In the genomic region with DNA sequence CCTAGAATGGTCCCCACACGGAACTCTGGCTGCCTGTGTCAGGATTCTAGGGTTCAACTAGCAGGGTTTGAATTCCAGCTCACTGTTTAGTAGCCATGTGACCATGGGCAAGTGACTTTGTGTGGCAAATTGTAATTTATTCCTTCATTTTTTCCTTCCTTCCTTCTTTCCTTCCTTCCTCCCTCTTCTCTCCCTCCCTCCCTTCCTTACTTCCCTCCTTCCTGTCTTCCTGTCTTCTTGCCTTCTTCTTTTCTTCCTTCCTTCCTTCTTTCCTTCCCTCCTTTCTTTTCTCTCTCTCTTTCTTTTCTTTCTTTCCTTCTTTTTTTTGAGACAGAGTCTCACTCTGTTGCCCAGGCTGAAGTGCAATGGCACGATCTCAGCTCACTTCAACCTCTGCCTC, we compare ENCODE assay signal across 18 cellular contexts. TPM values are rescaled to one million over a fixed set of nuclear protein-coding genes. Genes with fewer than 3 reads are reported as not detected.
DNase-seq lines count a peak whose midpoint lies in the region; ATAC-seq lines count a peak whose summit lies in the region.
"Had no signal": no experiment of that assay in that cellular context is flagged by ENCODE, and none has a peak within 500 bp of the region (broad histone marks: within the 10 kb centered on the region; RNA-seq: fewer than 3 reads in every experiment).

No MANE protein-coding gene starts in this region.

- no peaks in the 10 kb centered on the region for H3K27me3 Mint-ChIP-seq in activated CD4-positive, alpha-beta T cell treated with anti-CD3 and anti-CD28 coated beads, Interleukin-2, amount 10 ng/mL, durations not matched to agents 24 days and 14 days
- H3K27me3 Mint-ChIP-seq in activated naive CD8-positive, alpha-beta T cell treated with anti-CD3 and anti-CD28 coated beads, Interleukin-2, amount 10 ng/mL, durations not matched to agents 7 days and 5 days, result no peaks in the 10 kb centered on the region

- no CpG with 5 or more reads among the region's 2 CpGs for WGBS in neuronal stem cell (ENCODE audit: extremely low coverage in 2 of 2, insufficient read length in 2 of 2, insufficient replicate concordance in 1 of 2), 2 donors
- 66% methylated on average over 2 of the region's 2 CpGs for WGBS in right cardiac atrium
- no CpG with 5 or more reads among the region's 2 CpGs for WGBS in trophoblast cell (ENCODE audit: extremely low coverage, insufficient coverage, insufficient read length)

- H3K4me2 ChIP-seq in Karpas-422 (ENCODE audit: low read depth, low read length, poor library complexity, severe bottlenecking) (peak overlapping the region; percentile 83), neuronal stem cell (ENCODE audit: insufficient read depth, low read length, poor library complexity, severe bottlenecking) (no peak overlapping the region), trophoblast cell (ENCODE audit: low read length) (no peak overlapping the region)

- H4K91ac ChIP-seq in neuronal stem cell (ENCODE audit: low read depth, low read length, poor library complexity), result no peak overlapping the region
- H4K91ac ChIP-seq in trophoblast cell (ENCODE audit: low read depth, low read length), result no peak overlapping the region

- no peaks in the 10 kb centered on the region for H3K9me2 ChIP-seq in Karpas-422 (replicated peaks; ENCODE audit: insufficient read depth, low read length)

- H3K27ac ChIP-seq in Karpas-422 (ENCODE audit: low read length) (peak overlapping the region; percentile 52; the same call in 1 of the 2 replicates), neuronal stem cell (replicated peaks; ENCODE audit: low read length) (no peak overlapping the region), right cardiac atrium (ENCODE audit: low read length) (no peak overlapping the region), trophoblast cell (ENCODE audit: low read depth, low read length) (no peak overlapping the region)
- H3K27ac ChIP-seq: A549, brain microvascular endothelial cell, tibial nerve had no signal

- no peaks in the 10 kb centered on the region for H4K20me1 ChIP-seq in Karpas-422 (ENCODE audit: insufficient read depth, low read depth, low read length)

- H2BK15ac ChIP-seq in neuronal stem cell (ENCODE audit: low read length), result no peak overlapping the region

- H3K4me1 Mint-ChIP-seq in activated CD4-positive, alpha-beta T cell treated with anti-CD3 and anti-CD28 coated beads, Interleukin-2, amount 10 ng/mL, durations not matched to agents 24 days and 14 days, result peaks cover 12% of the 10 kb centered on the region
- H3K4me1 Mint-ChIP-seq in activated naive CD8-positive, alpha-beta T cell treated with anti-CD3 and anti-CD28 coated beads, Interleukin-2, amount 10 ng/mL, durations not matched to agents 7 days and 5 days, result peaks cover 11% of the 10 kb centered on the region

- H3K14ac ChIP-seq in neuronal stem cell (ENCODE audit: low read length) (no peak overlapping the region), trophoblast cell (ENCODE audit: low read length) (no peak overlapping the region)

- POLR2A ChIA-PET in activated naive CD8-positive, alpha-beta T cell treated with anti-CD3 and anti-CD28 coated beads, Interleukin-2, amount 10 ng/mL, durations not matched to agents 7 days and 5 days (lab: Charles Lee), result interaction anchor here (0.7 to 2.3 kb wide), 3 partner anchors 9 to 17 kb away, joined by 3 to 11 read pairs (median 3); a partner anchor contains a TSS

- no peaks in the 10 kb centered on the region for H3K36me3 ChIP-seq in Karpas-422 (ENCODE audit: insufficient read depth, low read length)
- H3K36me3 ChIP-seq in neuronal stem cell (replicated peaks in 1 of 2; ENCODE audit: control insufficient read depth in 2 of 2, insufficient read depth in 2 of 2, low read length in 2 of 2), result peaks cover 0 to 2% of the 10 kb centered on the region in 2 donors
- no peaks in the 10 kb centered on the region for H3K36me3 ChIP-seq in trophoblast cell (ENCODE audit: control insufficient read depth in 1 of 2, insufficient read depth in 2 of 2, low read length in 2 of 2)
- H3K36me3 ChIP-seq: brain microvascular endothelial cell had no signal

- peaks cover 3% of the 10 kb centered on the region for H3K9me3 Mint-ChIP-seq in activated CD4-positive, alpha-beta T cell treated with anti-CD3 and anti-CD28 coated beads, Interleukin-2, amount 10 ng/mL, durations not matched to agents 24 days and 14 days
- H3K9me3 Mint-ChIP-seq in activated naive CD8-positive, alpha-beta T cell treated with anti-CD3 and anti-CD28 coated beads, Interleukin-2, amount 10 ng/mL, durations not matched to agents 7 days and 5 days, result peaks cover 6% of the 10 kb centered on the region

- H3K18ac ChIP-seq in neuronal stem cell (ENCODE audit: low read length) (no peak overlapping the region), trophoblast cell (ENCODE audit: low read length) (no peak overlapping the region)

- H2BK5ac ChIP-seq in neuronal stem cell (ENCODE audit: low read length) (no peak overlapping the region), trophoblast cell (ENCODE audit: low read depth, low read length, poor library complexity) (no peak overlapping the region)

- H3K27me3 ChIP-seq in Karpas-422 (ENCODE audit: low read length) (no peaks in the 10 kb centered on the region), neuronal stem cell (ENCODE audit: control insufficient read depth in 3 of 3, insufficient read depth in 3 of 3, low read depth in 1 of 3, low read length in 3 of 3) (no peaks in the 10 kb centered on the region), right cardiac atrium (ENCODE audit: control insufficient read depth, insufficient read depth) (no peaks in the 10 kb centered on the region), trophoblast cell (ENCODE audit: insufficient read depth, low read length) (no peaks in the 10 kb centered on the region)
- H3K27me3 ChIP-seq: brain microvascular endothelial cell, tibial nerve had no signal

- no peak overlapping the region for H2BK120ac ChIP-seq in neuronal stem cell (ENCODE audit: low read depth, low read length)
- H2BK120ac ChIP-seq in trophoblast cell (ENCODE audit: insufficient read depth, low read length, poor library complexity), result no peak overlapping the region

- H3K9me3 ChIP-seq in Karpas-422 (ENCODE audit: low read length) (no peaks in the 10 kb centered on the region), neuronal stem cell (replicated peaks in 1 of 2; ENCODE audit: control insufficient read depth in 2 of 2, insufficient read depth in 1 of 2, low read depth in 1 of 2, low read length in 2 of 2) (peaks cover 0 to 3% of the 10 kb centered on the region in 2 donors), right cardiac atrium (ENCODE audit: control insufficient read depth, low read length) (peaks cover 5% of the 10 kb centered on the region), trophoblast cell (ENCODE audit: insufficient read depth, low read depth, low read length) (no peaks in the 10 kb centered on the region)

- H2AK5ac ChIP-seq in neuronal stem cell (ENCODE audit: low read depth, low read length) (no peak overlapping the region), trophoblast cell (ENCODE audit: low read length) (no peak overlapping the region)

- H3K4me3 ChIP-seq in Karpas-422 (ENCODE audit: low read length), result peak overlapping the region; percentile 70
- no peak overlapping the region for H3K4me3 ChIP-seq in neuronal stem cell (ENCODE audit: low read length in 2 of 2)
- no peak overlapping the region for H3K4me3 ChIP-seq in right cardiac atrium (ENCODE audit: low read length)
- no peak overlapping the region for H3K4me3 ChIP-seq in trophoblast cell (ENCODE audit: low read depth, low read length)
- H3K4me3 ChIP-seq: A549 had no signal

- H3K4me3 Mint-ChIP-seq in activated CD4-positive, alpha-beta T cell treated with anti-CD3 and anti-CD28 coated beads, Interleukin-2, amount 10 ng/mL, durations not matched to agents 24 days and 14 days, result peak overlapping the region; percentile 57
- H3K4me3 Mint-ChIP-seq in activated naive CD8-positive, alpha-beta T cell treated with anti-CD3 and anti-CD28 coated beads, Interleukin-2, amount 10 ng/mL, durations not matched to agents 7 days and 5 days, result peak overlapping the region; percentile 70

- H3K9ac ChIP-seq in Karpas-422 (ENCODE audit: low read length), result peak overlapping the region; percentile 76
- H3K9ac ChIP-seq in neuronal stem cell (ENCODE audit: low read depth, low read length, poor library complexity), result no peak overlapping the region
- no peak overlapping the region for H3K9ac ChIP-seq in trophoblast cell (ENCODE audit: low read length)

- no peaks in the 10 kb centered on the region for H3K79me2 ChIP-seq in Karpas-422 (ENCODE audit: low read length)
- no peaks in the 10 kb centered on the region for H3K79me2 ChIP-seq in trophoblast cell (ENCODE audit: control insufficient read depth, insufficient read depth, low read length, poor library complexity)

- H3K23ac ChIP-seq in neuronal stem cell (ENCODE audit: low read depth, low read length, poor library complexity) (no peak overlapping the region), trophoblast cell (ENCODE audit: low read length) (no peak overlapping the region)

- H2BK12ac ChIP-seq in neuronal stem cell (ENCODE audit: low read length) (no peak overlapping the region), trophoblast cell (ENCODE audit: low read length) (no peak overlapping the region)

- no peak for ATAC-seq in activated naive CD8-positive, alpha-beta T cell treated with anti-CD3 and anti-CD28 coated beads, Interleukin-2, amount 10 ng/mL, durations not matched to agents 7 days and 5 days (ENCODE audit: low read depth)
- ATAC-seq in right cardiac atrium, result no peak
- ATAC-seq: A549, left cardiac atrium, Right ventricle myocardium inferior had no signal

- H3K4ac ChIP-seq in neuronal stem cell (ENCODE audit: low read length) (no peak overlapping the region), trophoblast cell (ENCODE audit: low read depth, low read length) (no peak overlapping the region)

- no peaks in the 10 kb centered on the region for H3K79me1 ChIP-seq in neuronal stem cell (ENCODE audit: low read depth, low read length)
- no peaks in the 10 kb centered on the region for H3K79me1 ChIP-seq in trophoblast cell (ENCODE audit: low read length)

- H4K8ac ChIP-seq in neuronal stem cell (ENCODE audit: low read depth, low read length), result no peak overlapping the region
- H4K8ac ChIP-seq in trophoblast cell (ENCODE audit: low read depth, low read length), result no peak overlapping the region

- H4K12ac ChIP-seq in trophoblast cell (ENCODE audit: low read depth, low read length), result no peak overlapping the region

- H3K4me1 ChIP-seq in Karpas-422 (ENCODE audit: low read length), result peaks cover 13% of the 10 kb centered on the region
- peaks cover 2 to 7% of the 10 kb centered on the region in 2 donors for H3K4me1 ChIP-seq in neuronal stem cell (ENCODE audit: control insufficient read depth in 2 of 2, insufficient read depth in 1 of 2, low read depth in 1 of 2, low read length in 2 of 2)
- no peaks in the 10 kb centered on the region for H3K4me1 ChIP-seq in right cardiac atrium (ENCODE audit: control insufficient read depth, insufficient read depth, low read length)
- no peaks in the 10 kb centered on the region for H3K4me1 ChIP-seq in trophoblast cell (ENCODE audit: control insufficient read depth in 1 of 2, insufficient read depth in 2 of 2, low read length in 2 of 2)
- H3K4me1 ChIP-seq: A549, tibial nerve had no signal

- intact Hi-C loops in activated CD4-positive, alpha-beta T cell treated with anti-CD3 and anti-CD28 coated beads, Interleukin-2, amount 10 ng/mL, durations not matched to agents 24 days and 14 days (cut with micrococcal nuclease), result no loop called here
- intact Hi-C loops in right cardiac atrium (cut with DNase I), result no loop called here

- DNase-seq in activated CD4-positive, alpha-beta T cell treated with anti-CD3 and anti-CD28 coated beads, Interleukin-2, amount 10 ng/mL, durations not matched to agents 24 days and 14 days, result no peak
- DNase-seq in activated CD4-positive, alpha-beta T cell treated with anti-CD3 and anti-CD28 coated beads for 1 hour, result no peak
- DNase-seq in Karpas-422 (peak; percentile 49), neuronal stem cell (ENCODE audit: low spot score) (no peak), right cardiac atrium (no peak), trophoblast cell (no peak), Ammon's horn (ENCODE audit: low spot score) (no peak)
- no peak for DNase-seq in activated naive CD8-positive, alpha-beta T cell treated with anti-CD3 and anti-CD28 coated beads, Interleukin-2, amount 10 ng/mL, durations not matched to agents 7 days and 5 days
- DNase-seq: activated CD4-positive, alpha-beta T cell treated with anti-CD3 and anti-CD28 coated beads, Interleukin-2, amount 50 U/mL, for 4 hours; activated naive CD4-positive, alpha-beta T cell treated with anti-CD3 and anti-CD28 coated beads, Interleukin-2, amount 10 ng/mL, durations not matched to agents 7 days and 5 days; brain microvascular endothelial cell; left cardiac atrium; midbrain; NCI-H1105 treated with DMSO at 0.1 percent for 48 hours had no signal

- peak overlapping the region; percentile 75 for H3K27ac Mint-ChIP-seq in activated CD4-positive, alpha-beta T cell treated with anti-CD3 and anti-CD28 coated beads, Interleukin-2, amount 10 ng/mL, durations not matched to agents 24 days and 14 days
- H3K27ac Mint-ChIP-seq in activated naive CD8-positive, alpha-beta T cell treated with anti-CD3 and anti-CD28 coated beads, Interleukin-2, amount 10 ng/mL, durations not matched to agents 7 days and 5 days, result peak overlapping the region; percentile 79

- peaks cover 2% of the 10 kb centered on the region for H3K36me3 Mint-ChIP-seq in activated CD4-positive, alpha-beta T cell treated with anti-CD3 and anti-CD28 coated beads, Interleukin-2, amount 10 ng/mL, durations not matched to agents 24 days and 14 days (ENCODE audit: low read depth)
- H3K36me3 Mint-ChIP-seq in activated naive CD8-positive, alpha-beta T cell treated with anti-CD3 and anti-CD28 coated beads, Interleukin-2, amount 10 ng/mL, durations not matched to agents 7 days and 5 days, result no peaks in the 10 kb centered on the region
- H3K36me3 Mint-ChIP-seq: activated naive CD4-positive, alpha-beta T cell treated with anti-CD3 and anti-CD28 coated beads, Interleukin-2, amount 10 ng/mL, durations not matched to agents 7 days and 5 days had no signal

- H2AFZ ChIP-seq in Karpas-422 (ENCODE audit: low read length), result peak overlapping the region; percentile 92
- H2AFZ ChIP-seq in neuronal stem cell (ENCODE audit: low read length), result peak overlapping the region; percentile 46
- no peak overlapping the region for H2AFZ ChIP-seq in trophoblast cell (ENCODE audit: insufficient read depth, low read length, poor library complexity)

RNA-seq across cellular contexts. Expression of a gene that starts 8.5 kb away (rescaled TPM):
- total RNA-seq in activated CD4-positive, alpha-beta T cell treated with anti-CD3 and anti-CD28 coated beads, Interleukin-2, amount 10 ng/mL, durations not matched to agents 24 days and 14 days, result 63.7 and 67.6 TPM in 2 replicates
- total RNA-seq in Karpas-422 (2014; rRNA removed; shearing (Covaris generic); ENCODE audit: low replicate concordance), result 19.2 and 32.0 TPM in 2 replicates
- 100 to 1,000 TPM; 126 to 130 TPM for total RNA-seq in activated naive CD8-positive, alpha-beta T cell treated with anti-CD3 and anti-CD28 coated beads, Interleukin-2, amount 10 ng/mL, durations not matched to agents 7 days and 5 days
- polyA plus RNA-seq in neuronal stem cell (2013, experiment 1 of 2), result 0.61 TPM
- 0.60 TPM for polyA plus RNA-seq in neuronal stem cell (2013, experiment 2 of 2)
- total RNA-seq in right cardiac atrium, result 1 to 10 TPM in 2 of 4 donors, under 1 TPM in 2; 0.54 to 1.9 (median 1.1) TPM
- 0.68 TPM for polyA plus RNA-seq in right cardiac atrium
- polyA plus RNA-seq in trophoblast cell (2013), result 0.06 and 0.08 TPM in 2 replicates
- total RNA-seq: osteocyte had no signal

RNA-seq across cellular contexts. Expression of a gene that starts 12.0 kb away (rescaled TPM):
- total RNA-seq in activated CD4-positive, alpha-beta T cell treated with anti-CD3 and anti-CD28 coated beads, Interleukin-2, amount 10 ng/mL, durations not matched to agents 24 days and 14 days, result 2.8 and 3.3 TPM in 2 replicates
- 0.45 and 0.83 TPM in 2 replicates for total RNA-seq in Karpas-422 (2014; rRNA removed; shearing (Covaris generic); ENCODE audit: low replicate concordance)
- 10 to 100 TPM in 1 of 2 experiments, 1 to 10 TPM in 1; 8.7 to 11.6 TPM for total RNA-seq in activated naive CD8-positive, alpha-beta T cell treated with anti-CD3 and anti-CD28 coated beads, Interleukin-2, amount 10 ng/mL, durations not matched to agents 7 days and 5 days
- polyA plus RNA-seq in neuronal stem cell (2013, experiment 1 of 2), result 30.8 TPM
- polyA plus RNA-seq in neuronal stem cell (2013, experiment 2 of 2), result 30.4 TPM
- total RNA-seq in right cardiac atrium, result 1 to 10 TPM in 3 of 4 donors, under 1 TPM in 1; 0.45 to 7.4 (median 2.7) TPM
- polyA plus RNA-seq in right cardiac atrium, result 2.2 TPM
- 0.08 TPM in 1 of 2 replicates, not detected in the other for polyA plus RNA-seq in trophoblast cell (2013)
- total RNA-seq: osteocyte had no signal

RNA-seq across cellular contexts. Expression of a gene that starts 26.1 kb away (rescaled TPM):
- total RNA-seq in activated CD4-positive, alpha-beta T cell treated with anti-CD3 and anti-CD28 coated beads, Interleukin-2, amount 10 ng/mL, durations not matched to agents 24 days and 14 days, result 0.26 and 0.33 TPM in 2 replicates
- total RNA-seq in Karpas-422 (2014; rRNA removed; shearing (Covaris generic); ENCODE audit: low replicate concordance), result 0.34 TPM in 1 of 2 replicates, not detected in the other
- total RNA-seq in activated naive CD8-positive, alpha-beta T cell treated with anti-CD3 and anti-CD28 coated beads, Interleukin-2, amount 10 ng/mL, durations not matched to agents 7 days and 5 days, result 1 to 10 TPM; 2.7 to 3.5 TPM
- 0.04 TPM for polyA plus RNA-seq in neuronal stem cell (2013, experiment 1 of 2)
- polyA plus RNA-seq in neuronal stem cell (2013, experiment 2 of 2), result 0.10 TPM
- total RNA-seq in right cardiac atrium, result not detected
- polyA plus RNA-seq in right cardiac atrium, result 0.11 TPM
- polyA plus RNA-seq in trophoblast cell (2013), result 24.9 and 27.6 TPM in 2 replicates
- total RNA-seq: left cardiac atrium, osteocyte, Right ventricle myocardium inferior, tibial nerve had no signal

RNA-seq across cellular contexts. Expression of a gene that starts 30.5 kb away (rescaled TPM):
- 21.0 and 22.0 TPM in 2 replicates for total RNA-seq in activated CD4-positive, alpha-beta T cell treated with anti-CD3 and anti-CD28 coated beads, Interleukin-2, amount 10 ng/mL, durations not matched to agents 24 days and 14 days
- 32.1 and 44.7 TPM in 2 replicates for total RNA-seq in Karpas-422 (2014; rRNA removed; shearing (Covaris generic); ENCODE audit: low replicate concordance)
- 10 to 100 TPM; 35.5 to 38.3 TPM for total RNA-seq in activated naive CD8-positive, alpha-beta T cell treated with anti-CD3 and anti-CD28 coated beads, Interleukin-2, amount 10 ng/mL, durations not matched to agents 7 days and 5 days
- polyA plus RNA-seq in neuronal stem cell (2013, experiment 1 of 2), result 52.7 TPM
- polyA plus RNA-seq in neuronal stem cell (2013, experiment 2 of 2), result 51.9 TPM
- total RNA-seq in right cardiac atrium, result 10 to 100 TPM; 81.6 to 95.5 (median 89.7) TPM
- polyA plus RNA-seq in right cardiac atrium, result 59.6 TPM
- 33.1 and 33.5 TPM in 2 replicates for polyA plus RNA-seq in trophoblast cell (2013)

RNA-seq across cellular contexts. Expression of a gene that starts 40.7 kb away (rescaled TPM):
- 6.1 and 6.4 TPM in 2 replicates for total RNA-seq in activated CD4-positive, alpha-beta T cell treated with anti-CD3 and anti-CD28 coated beads, Interleukin-2, amount 10 ng/mL, durations not matched to agents 24 days and 14 days
- 10.3 and 14.5 TPM in 2 replicates for total RNA-seq in Karpas-422 (2014; rRNA removed; shearing (Covaris generic); ENCODE audit: low replicate concordance)
- 1 to 10 TPM; 2.6 to 3.7 TPM for total RNA-seq in activated naive CD8-positive, alpha-beta T cell treated with anti-CD3 and anti-CD28 coated beads, Interleukin-2, amount 10 ng/mL, durations not matched to agents 7 days and 5 days
- 1.5 TPM for polyA plus RNA-seq in neuronal stem cell (2013, experiment 1 of 2)
- polyA plus RNA-seq in neuronal stem cell (2013, experiment 2 of 2), result 1.8 TPM
- under 1 TPM; 0.17 to 0.91 (median 0.24) TPM for total RNA-seq in right cardiac atrium
- polyA plus RNA-seq in right cardiac atrium, result 0.14 TPM
- 0.70 and 0.87 TPM in 2 replicates for polyA plus RNA-seq in trophoblast cell (2013)
